ENCODE assay signal across 8 cellular contexts in genomic region chr16:46908540-46909372, GRCh38. TPM values are rescaled to one million over a fixed set of nuclear protein-coding genes. Genes with fewer than 3 reads are reported as not detected.
DNase-seq lines count a peak whose midpoint lies in the region; ATAC-seq and TF ChIP-seq lines count a peak whose summit lies in the region.

No MANE protein-coding gene starts in this region.

- intact Hi-C loops in CD8-positive, alpha-beta T cell (cut with DNase I, micrococcal nuclease), result loop anchor here in 1 of 2 experiments (1.0 to 2.0 kb wide), 3 partner anchors 54 to 354 kb away; no protein-coding TSS in a partner anchor
- intact Hi-C loops in aorta (cut with DNase I), result loop anchor here (1.0 to 2.0 kb wide), 3 partner anchors 54 to 236 kb away; no protein-coding TSS in a partner anchor

- H3K36me3 Mint-ChIP-seq in CD8-positive, alpha-beta T cell, result no peaks in the 10 kb centered on the region
- H3K36me3 Mint-ChIP-seq in HFFc6 (ENCODE audit: low read depth) (peaks cover 3% of the 10 kb centered on the region; the same call in 1 of the 2 replicates), progenitor cell of endocrine pancreas (ENCODE audit: insufficient read depth) (peaks cover 23% of the 10 kb centered on the region)

- peak; percentile 29 to 74 (median 52) for DNase-seq in CD8-positive, alpha-beta T cell
- DNase-seq in HFFc6 (peak; percentile 45), SHP77 (lab: John Stamatoyannopoulos, UW) (peak; percentile 70 to 81), germinal center (ENCODE audit: low spot score) (peak; percentile 69), progenitor cell of endocrine pancreas (ENCODE audit: low spot score, unreplicated experiment) (peak; percentile 66), aorta (no peak)
- peak; percentile 51 for DNase-seq in activated gamma-delta T cell treated with anti-CD3 and anti-CD28 coated beads, Interleukin-2, amount 50 U/mL, for 16 hours (ENCODE audit: low read depth)

- H3K9me3 ChIP-seq in CD8-positive, alpha-beta T cell (ENCODE audit: low read length), result no peaks in the 10 kb centered on the region
- H3K9me3 ChIP-seq in aorta (ENCODE audit: control insufficient read depth, low read length), result no peaks in the 10 kb centered on the region

- H3K9me3 Mint-ChIP-seq in CD8-positive, alpha-beta T cell, result no peaks in the 10 kb centered on the region
- H3K9me3 Mint-ChIP-seq in HFFc6, result no peaks in the 10 kb centered on the region
- no peaks in the 10 kb centered on the region for H3K9me3 Mint-ChIP-seq in progenitor cell of endocrine pancreas (ENCODE audit: low read depth)

- WGBS in aorta, 2 donors, result 38 to 40% methylated on average over 6 of the region's 6 CpGs

- no peaks in the 10 kb centered on the region for H3K4me1 ChIP-seq in CD8-positive, alpha-beta T cell (ENCODE audit: insufficient read depth, low read length)
- H3K4me1 ChIP-seq in aorta (ENCODE audit: control insufficient read depth in 1 of 2, insufficient read depth in 2 of 2, low read length in 2 of 2), result no peaks in the 10 kb centered on the region

- H3K36me3 ChIP-seq in CD8-positive, alpha-beta T cell (ENCODE audit: insufficient read depth, low read length), result no peaks in the 10 kb centered on the region
- H3K36me3 ChIP-seq in aorta (ENCODE audit: control insufficient read depth in 1 of 2, insufficient read depth in 2 of 2, low read length in 1 of 2), result no peaks in the 10 kb centered on the region

- CTCF ChIA-PET in CD8-positive, alpha-beta T cell (lab: Charles Lee), result interaction anchor here (0.6 to 7.4 kb wide), 23 partner anchors 8 to 268 kb away, joined by 3 to 71 read pairs (median 4); partner anchors contain the start of gene GPT2

- H3K27me3 ChIP-seq in CD8-positive, alpha-beta T cell (ENCODE audit: insufficient read depth, low read length), result no peaks in the 10 kb centered on the region
- no peaks in the 10 kb centered on the region for H3K27me3 ChIP-seq in aorta (ENCODE audit: control insufficient read depth in 1 of 2, insufficient read depth in 2 of 2, low read length in 1 of 2)

- POLR2A ChIA-PET in CD8-positive, alpha-beta T cell (lab: Charles Lee), result no interaction called here

- no peaks in the 10 kb centered on the region for H3K4me1 Mint-ChIP-seq in CD8-positive, alpha-beta T cell (ENCODE audit: low read depth)
- H3K4me1 Mint-ChIP-seq in HFFc6 (ENCODE audit: low read depth), result no peaks in the 10 kb centered on the region
- H3K4me1 Mint-ChIP-seq in progenitor cell of endocrine pancreas (ENCODE audit: low read depth), result peaks cover 4% of the 10 kb centered on the region

- H3K4me3 Mint-ChIP-seq in CD8-positive, alpha-beta T cell, result no peak overlapping the region
- no peak overlapping the region for H3K4me3 Mint-ChIP-seq in HFFc6
- no peak overlapping the region for H3K4me3 Mint-ChIP-seq in progenitor cell of endocrine pancreas (ENCODE audit: low read depth)

- H3K27ac Mint-ChIP-seq in CD8-positive, alpha-beta T cell, result no peak overlapping the region
- H3K27ac Mint-ChIP-seq in HFFc6, result no peak overlapping the region
- peak overlapping the region; percentile 85 for H3K27ac Mint-ChIP-seq in progenitor cell of endocrine pancreas

- peak; percentile 26 for ATAC-seq in CD8-positive, alpha-beta T cell
- ATAC-seq in aorta (ENCODE audit: low FRiP score), result peak; percentile 68
- no peak for ATAC-seq in GM18861 (IDR thresholded peaks at IDR 0.05; ENCODE audit: unreplicated experiment)

- no peaks in the 10 kb centered on the region for H3K27me3 Mint-ChIP-seq in CD8-positive, alpha-beta T cell (ENCODE audit: low read depth)
- H3K27me3 Mint-ChIP-seq in HFFc6 (ENCODE audit: insufficient read depth) (peaks cover 2% of the 10 kb centered on the region; the same call in 1 of the 2 replicates), progenitor cell of endocrine pancreas (no peaks in the 10 kb centered on the region)

- H3K4me3 ChIP-seq in CD8-positive, alpha-beta T cell (ENCODE audit: low read depth, low read length), result no peak overlapping the region
- H3K4me3 ChIP-seq in aorta (ENCODE audit: low read length in 2 of 2), result no peak overlapping the region

- peak; percentile 82 for TF ChIP-seq CTCF in CD8-positive, alpha-beta T cell (IDR thresholded peaks at IDR 0.05)
- TF ChIP-seq CTCF in HFFc6 (IDR thresholded peaks at IDR 0.05) (peak; percentile 95), progenitor cell of endocrine pancreas (IDR thresholded peaks at IDR 0.05; ENCODE audit: unreplicated experiment) (peak; percentile 85)

- H3K27ac ChIP-seq in CD8-positive, alpha-beta T cell (ENCODE audit: low read depth, low read length), result no peak overlapping the region
- H3K27ac ChIP-seq in aorta (ENCODE audit: low read depth in 1 of 2, low read length in 2 of 2), result no peak overlapping the region

RNA-seq across cellular contexts. Expression of gene GPT2, which starts 24.6 kb away (rescaled TPM):
- total RNA-seq in CD8-positive, alpha-beta T cell, result under 1 TPM in 1 of 2 experiments, not detected in 1; 0.08 TPM
- 10 to 100 TPM; 11.5 to 17.4 (median 14.0) TPM for total RNA-seq in HFFc6 (2021; fragmentation: NEBNext Ultra II Directional; extraction: Animal tissue kit (Norgen Biotek cat#: 25700))
- total RNA-seq in progenitor cell of endocrine pancreas, result 93.1 and 99.5 TPM in 2 replicates
- total RNA-seq in aorta, result 1 to 10 TPM; 1.8 to 5.1 TPM
- 1 to 10 TPM; 1.3 to 2.3 TPM for polyA plus RNA-seq in aorta

Comparison
In these comparisons a context has a peak if more than half of its experiments do, and no peak if none do; other contexts are left out.
1. DNase-seq: peak in CD8-positive, alpha-beta T cell (7 of 7), HFFc6 (single experiment), SHP77 (2 of 2), activated gamma-delta T cell treated with anti-CD3 and anti-CD28 coated beads, Interleukin-2, amount 50 U/mL, for 16 hours (single experiment), germinal center (single experiment) and progenitor cell of endocrine pancreas (single experiment); none in aorta (0 of 2).
2. Peak in every context shown above with its lines, with median percentiles within 50 percentile points of each other: CTCF ChIP-seq.